Comparison of ENCODE assay signal across 18 cellular contexts in the genomic region with DNA sequence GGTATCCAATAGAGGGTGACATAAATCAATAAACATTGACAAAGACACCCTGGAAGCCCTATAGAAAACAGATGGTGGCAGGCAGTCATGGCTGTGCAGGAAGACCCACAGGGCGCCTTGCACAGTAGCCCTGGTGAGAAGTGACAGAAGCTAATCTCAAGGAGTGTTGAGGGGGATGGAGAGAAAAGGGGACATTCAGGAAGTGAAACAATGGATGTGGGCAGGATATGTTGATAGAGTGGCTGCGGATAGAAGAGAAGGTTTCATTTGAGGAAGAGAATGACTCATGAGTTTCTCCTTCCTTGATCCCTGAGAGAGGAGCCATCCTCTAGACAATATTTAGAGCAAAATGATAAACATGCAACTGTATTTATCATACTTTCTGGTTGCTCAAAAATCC.
DNase-seq lines count a peak whose midpoint lies in the region; ATAC-seq and TF ChIP-seq lines count a peak whose summit lies in the region.
"Had no signal": no experiment of that assay in that cellular context is flagged by ENCODE, and none has a peak within 500 bp of the region (broad histone marks: within the 10 kb centered on the region; RNA-seq: fewer than 3 reads in every experiment).

No MANE protein-coding gene starts in this region.

- ATAC-seq in foreskin keratinocyte (peak; percentile 25), GM19452 (IDR thresholded peaks at IDR 0.05; ENCODE audit: unreplicated experiment) (no peak), HG02938 (IDR thresholded peaks at IDR 0.05; ENCODE audit: unreplicated experiment) (no peak), HG03135 (IDR thresholded peaks at IDR 0.05; ENCODE audit: unreplicated experiment) (no peak)
- ATAC-seq: activated CD8-positive, alpha-beta T cell treated with anti-CD3 and anti-CD28 coated beads, Interleukin-2, amount 10 ng/mL, durations not matched to agents 7 days and 5 days; activated T-cell treated with anti-CD3 and anti-CD28 coated beads, Interleukin-2, amount 50 U/mL, for 72 hours; mucosa of descending colon; WTC11 had no signal

- H3K4me1 ChIP-seq in SJSA1 (replicated peaks), result peaks cover 32% of the 10 kb centered on the region
- peaks cover 4% of the 10 kb centered on the region for H3K4me1 ChIP-seq in foreskin keratinocyte
- H3K4me1 ChIP-seq: right atrium auricular region had no signal

- H3K27me3 ChIP-seq in SJSA1 (replicated peaks) (no peaks in the 10 kb centered on the region), foreskin keratinocyte (no peaks in the 10 kb centered on the region)
- H3K27me3 ChIP-seq: right atrium auricular region had no signal

- TF ChIP-seq CTCF in AG10803 (conservative IDR thresholded peaks at IDR 0.05; ENCODE audit: low read length) (no peak), foreskin keratinocyte (conservative IDR thresholded peaks at IDR 0.05) (no peak)

- H3K36me3 ChIP-seq in SJSA1, result no peaks in the 10 kb centered on the region
- H3K36me3 ChIP-seq: right atrium auricular region had no signal

- peak overlapping the region; percentile 23 for H3K27ac ChIP-seq in SJSA1
- H3K27ac ChIP-seq in foreskin keratinocyte, result no peak overlapping the region
- H3K27ac ChIP-seq: HL-60, KMS-11, right atrium auricular region had no signal

- peak; percentile 23 for DNase-seq in AG10803 (ENCODE audit: low read depth)
- peak; percentile 26 for DNase-seq in HCEC 1CT
- DNase-seq in SJSA1 (ENCODE audit: low read depth in 1 of 2, low spot score in 2 of 2), result peak; percentile 47 to 71
- no peak for DNase-seq in foreskin keratinocyte
- no peak for DNase-seq in DMS 273 treated with DMSO at 0.1 percent for 48 hours (lab: John Stamatoyannopoulos, UW)
- DNase-seq: activated CD8-positive, alpha-beta T cell treated with anti-CD3 and anti-CD28 coated beads, Interleukin-2, amount 10 ng/mL, durations not matched to agents 7 days and 5 days; activated naive CD8-positive, alpha-beta T cell treated with anti-CD3 and anti-CD28 coated beads, Interleukin-2, amount 10 ng/mL, durations not matched to agents 7 days and 5 days; activated T-cell treated with anti-CD3 and anti-CD28 coated beads, Interleukin-2, amount 50 U/mL, for 72 hours; effector CD8-positive, alpha-beta T cell; mucosa of descending colon; NCI-H187 treated with DMSO at 0.1 percent for 48 hours had no signal

- H3K4me3 ChIP-seq in AG10803 (ENCODE audit: low read length), result no peak overlapping the region
- H3K4me3 ChIP-seq in SJSA1, result no peak overlapping the region
- H3K4me3 ChIP-seq: mucosa of descending colon, right atrium auricular region had no signal

- H3K9me3 ChIP-seq in SJSA1 (replicated peaks), result no peaks in the 10 kb centered on the region
- H3K9me3 ChIP-seq: mucosa of descending colon, right atrium auricular region had no signal

Comparison
In these comparisons a context has a peak if more than half of its experiments do, and no peak if none do; other contexts are left out.
1. DNase-seq: peak in AG10803 (single experiment), HCEC 1CT (single experiment) and SJSA1 (2 of 2); none in foreskin keratinocyte (0 of 2) and DMS 273 treated with DMSO at 0.1 percent for 48 hours (single experiment).